8 cellular contexts compared by ENCODE assay signal in genomic region chr16:4358831-4359561, GRCh38.
DNase-seq lines count a peak whose midpoint lies in the region; ATAC-seq lines count a peak whose summit lies in the region.

No MANE protein-coding gene starts in this region.

- no peaks in the 10 kb centered on the region for H3K4me1 Mint-ChIP-seq in T-helper 1 cell treated with Interleukin-12 subunit alpha and Interleukin-12 subunit beta and Interleukin-4 antibody, amounts not matched to agents 30 μg/mL and 1 μg/mL, for 36 hours (ENCODE audit: low read depth)

- H3K27me3 Mint-ChIP-seq in T-helper 1 cell treated with Interleukin-12 subunit alpha and Interleukin-12 subunit beta and Interleukin-4 antibody, amounts not matched to agents 30 μg/mL and 1 μg/mL, for 36 hours (ENCODE audit: low read depth): no peaks in the 10 kb centered on the region

- ATAC-seq in HG03378 (IDR thresholded peaks at IDR 0.05; ENCODE audit: unreplicated experiment): no peak

- DNase-seq in NCI-H2171 treated with DMSO at 0.1 percent for 48 hours (lab: John Stamatoyannopoulos, UW): peak; percentile 4
- no peak for DNase-seq in NCI-H2171 (lab: John Stamatoyannopoulos, UW)
- DNase-seq in anterior cingulate cortex (lab: John Stamatoyannopoulos, UW): peak in 31 of 58 donors; percentile 6 to 71 (median 27)
- peak; percentile 87 for DNase-seq in iPS-NIHi7 (ENCODE audit: extremely low spot score)
- DNase-seq in stimulated activated CD4-positive, alpha-beta T cell treated with anti-CD3 and anti-CD28 coated beads, Interleukin-4, amount 100 ng/mL, for 1 hour: peak; percentile 75
- DNase-seq in NCI-H2081 (lab: John Stamatoyannopoulos, UW): no peak

- H3K4me3 Mint-ChIP-seq in T-helper 1 cell treated with Interleukin-12 subunit alpha and Interleukin-12 subunit beta and Interleukin-4 antibody, amounts not matched to agents 30 μg/mL and 1 μg/mL, for 36 hours: no peak overlapping the region

- no peaks in the 10 kb centered on the region for H3K9me3 Mint-ChIP-seq in T-helper 1 cell treated with Interleukin-12 subunit alpha and Interleukin-12 subunit beta and Interleukin-4 antibody, amounts not matched to agents 30 μg/mL and 1 μg/mL, for 36 hours

- peak overlapping the region; percentile 26 for H3K27ac Mint-ChIP-seq in T-helper 1 cell treated with Interleukin-12 subunit alpha and Interleukin-12 subunit beta and Interleukin-4 antibody, amounts not matched to agents 30 μg/mL and 1 μg/mL, for 36 hours

- peaks cover 22% of the 10 kb centered on the region for H3K36me3 Mint-ChIP-seq in T-helper 1 cell treated with Interleukin-12 subunit alpha and Interleukin-12 subunit beta and Interleukin-4 antibody, amounts not matched to agents 30 μg/mL and 1 μg/mL, for 36 hours (ENCODE audit: low read depth)

Comparison
In these comparisons a context has a peak if more than half of its experiments do, and no peak if none do; other contexts are left out.
1. DNase-seq: peak in NCI-H2171 treated with DMSO at 0.1 percent for 48 hours (single experiment), anterior cingulate cortex (31 of 58), iPS-NIHi7 (single experiment) and stimulated activated CD4-positive, alpha-beta T cell treated with anti-CD3 and anti-CD28 coated beads, Interleukin-4, amount 100 ng/mL, for 1 hour (single experiment); none in NCI-H2171 (single experiment) and NCI-H2081 (0 of 2).